ENCODE assay signal across 34 cellular contexts in the genomic region with DNA sequence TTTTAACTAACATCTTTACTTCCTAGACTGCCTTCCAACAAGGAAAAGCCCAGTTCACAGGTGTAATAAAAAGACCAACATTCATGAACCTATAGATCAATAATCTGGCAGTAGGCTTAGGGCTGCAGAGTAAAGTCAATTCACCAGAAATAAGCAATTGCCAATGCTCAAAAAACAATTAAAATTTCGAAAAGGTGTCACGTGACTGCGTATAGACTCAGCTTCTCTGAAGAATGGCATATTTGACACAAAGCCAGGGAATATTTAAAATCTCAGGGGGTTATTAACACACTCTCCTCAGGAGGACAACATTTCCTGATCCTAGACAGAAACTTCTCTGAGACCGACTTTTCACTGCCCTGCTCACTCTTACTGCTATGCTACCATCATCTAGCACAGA.
DNase-seq lines count a peak whose midpoint lies in the region; ATAC-seq, FAIRE-seq and TF ChIP-seq lines count a peak whose summit lies in the region.
"Had no signal": no experiment of that assay in that cellular context is flagged by ENCODE, and none has a peak within 500 bp of the region (broad histone marks: within the 10 kb centered on the region; RNA-seq: fewer than 3 reads in every experiment).

No MANE protein-coding gene starts in this region.

- no peaks in the 10 kb centered on the region for H3K79me2 ChIP-seq in HepG2 (ENCODE audit: insufficient read depth, low read length)
- no peaks in the 10 kb centered on the region for H3K79me2 ChIP-seq in GM12878 (ENCODE audit: control insufficient read depth, insufficient read depth, low read length)
- no peaks in the 10 kb centered on the region for H3K79me2 ChIP-seq in K562 (ENCODE audit: control insufficient read depth, insufficient read depth, low read length)

- H4K20me1 ChIP-seq in HepG2 (ENCODE audit: insufficient read depth, low read length) (no peaks in the 10 kb centered on the region), GM12878 (ENCODE audit: control insufficient read depth, insufficient read depth) (no peaks in the 10 kb centered on the region), K562 (replicated peaks; ENCODE audit: control insufficient read depth, insufficient read depth, low read length) (no peaks in the 10 kb centered on the region)
- H4K20me1 ChIP-seq: BLaER1; BLaER1 treated with 17β-estradiol and CSF1 and Interleukin-3, amounts not matched to agents 10 nM and 100 nM had no signal

- no peak overlapping the region for H3K27ac ChIP-seq in HepG2 (ENCODE audit: extremely low read length, insufficient read depth, low read length)
- H3K27ac ChIP-seq in right lobe of liver, result no peak overlapping the region
- no peak overlapping the region for H3K27ac ChIP-seq in A549
- no peak overlapping the region for H3K27ac ChIP-seq in GM12878 (ENCODE audit: control insufficient read depth, insufficient read depth)
- H3K27ac ChIP-seq in K562 (ENCODE audit: extremely low read depth, low read depth, low read length), result no peak overlapping the region
- H3K27ac ChIP-seq: 22Rv1; BLaER1; BLaER1 treated with 17β-estradiol and CSF1 and Interleukin-3, amounts not matched to agents 10 nM and 100 nM; C4-2B had no signal

- H3K36me3 ChIP-seq in HepG2 (replicated peaks in 1 of 2; ENCODE audit: control insufficient read depth in 1 of 2, insufficient read depth in 2 of 2, low read length in 2 of 2) (no peaks in the 10 kb centered on the region), right lobe of liver (no peaks in the 10 kb centered on the region), GM12878 (ENCODE audit: control insufficient read depth in 2 of 2, insufficient read depth in 2 of 2, low read length in 1 of 2) (no peaks in the 10 kb centered on the region), K562 (ENCODE audit: control insufficient read depth, insufficient read depth, low read length) (no peaks in the 10 kb centered on the region)
- H3K36me3 ChIP-seq: BE2C; BLaER1; BLaER1 treated with 17β-estradiol and CSF1 and Interleukin-3, amounts not matched to agents 10 nM and 100 nM had no signal

- H3K9ac ChIP-seq in HepG2 (ENCODE audit: insufficient read depth, low read depth, low read length), result no peak overlapping the region
- no peak overlapping the region for H3K9ac ChIP-seq in GM12878 (ENCODE audit: control insufficient read depth, insufficient read depth, low read length)
- H3K9ac ChIP-seq in K562 (ENCODE audit: insufficient read depth in 1 of 2, low read depth in 2 of 2, low read length in 2 of 2), result no peak overlapping the region
- H3K9ac ChIP-seq: BLaER1; BLaER1 treated with 17β-estradiol and CSF1 and Interleukin-3, amounts not matched to agents 10 nM and 100 nM had no signal

- peaks cover 56% of the 10 kb centered on the region for H3K9me3 ChIP-seq in HepG2 (ENCODE audit: low read length)
- H3K9me3 ChIP-seq in right lobe of liver, result no peaks in the 10 kb centered on the region
- H3K9me3 ChIP-seq in A549, result no peaks in the 10 kb centered on the region; the same call in 2 of the 3 replicates
- no peaks in the 10 kb centered on the region for H3K9me3 ChIP-seq in GM12878 (replicated peaks; ENCODE audit: control insufficient read depth, insufficient read depth, low read length)
- no peaks in the 10 kb centered on the region; the same call in 1 of the 2 replicates for H3K9me3 ChIP-seq in K562 (replicated peaks; ENCODE audit: control insufficient read depth, insufficient read depth, low read depth, low read length)
- H3K9me3 ChIP-seq: BE2C; BLaER1; BLaER1 treated with 17β-estradiol and CSF1 and Interleukin-3, amounts not matched to agents 10 nM and 100 nM; Caco-2 had no signal

- in situ Hi-C loops in HepG2 (cut with HindIII; ENCODE audit: extremely low pct_ligation_motif_present, low pct_unique_long_range_greater_than_20kb), result no loop called here
- in situ Hi-C loops in GM12878 (cut with MboI), result no loop called here
- in situ Hi-C loops in K562 (cut with MboI), result no loop called here

- SMC1A ChIA-PET in GM12878 (lab: Charles Lee; ENCODE audit: uncharacterized antibody, unreplicated experiment), result interaction anchor here (2.4 kb wide), 1 partner anchor 34 kb away, joined by 18 read pairs; no protein-coding TSS in a partner anchor

- TF ChIP-seq EP300 in HepG2 (IDR thresholded peaks at IDR 0.05; ENCODE audit: low read depth in 2 of 2, low read length in 2 of 2), result no peak
- TF ChIP-seq EP300 in HepG2 (CRISPR knock-in tag; IDR thresholded peaks at IDR 0.05; ENCODE audit: borderline replicate concordance), result no peak
- TF ChIP-seq EP300 in A549 (IDR thresholded peaks at IDR 0.05), result no peak
- no peak for TF ChIP-seq EP300 in GM12878 (IDR thresholded peaks at IDR 0.05; ENCODE audit: borderline replicate concordance in 1 of 2, control insufficient read depth in 1 of 2, low read depth in 2 of 2, low read length in 2 of 2)
- no peak for TF ChIP-seq EP300 in K562 (IDR thresholded peaks at IDR 0.05; ENCODE audit: low read length)

- DNase-seq in HepG2 (ENCODE audit: low spot score) (no peak), right lobe of liver (no peak), A549 (ENCODE audit: low read depth in 1 of 2, low spot score in 1 of 2) (no peak), GM12878 (ENCODE audit: low read depth, low spot score) (no peak), K562 (ENCODE audit: extremely low read depth in 1 of 4, low spot score in 3 of 4) (no peak), UCSD-AML1 (lab: John Stamatoyannopoulos, UW; ENCODE audit: unreplicated experiment) (no peak), medulla oblongata (ENCODE audit: extremely low spot score) (no peak)
- DNase-seq: 8988T; ACHN; AML-193; BE2C; C1 segment of cervical spinal cord; Caco-2; Calu3; CD4-positive, alpha-beta memory T cell; CD4-positive, alpha-beta T cell; CD4-positive, CD25-positive, alpha-beta regulatory T cell; CD8-positive, alpha-beta memory T cell; CD8-positive, alpha-beta T cell; COR-L47; DMS 273 treated with DMSO at 0.1 percent for 48 hours; DMS153; DMS53; DMS79; DMS79 treated with DMSO at 0.1 percent for 48 hours; DND-41; EL had no signal

- TF ChIP-seq CTCF in HepG2 (CRISPR knock-in tag; IDR thresholded peaks at IDR 0.05), result no peak
- TF ChIP-seq CTCF in right lobe of liver (IDR thresholded peaks at IDR 0.05), result no peak
- TF ChIP-seq CTCF in A549 (IDR thresholded peaks at IDR 0.05), result no peak
- no peak for TF ChIP-seq CTCF in GM12878 (IDR thresholded peaks at IDR 0.05 in 2 of 3, conservative IDR thresholded peaks at IDR 0.05 in 1 of 3; ENCODE audit: control insufficient read depth in 2 of 3, extremely low read depth in 1 of 3, insufficient read depth in 1 of 3, low read depth in 3 of 3, low read length in 3 of 3)
- TF ChIP-seq CTCF in K562 (IDR thresholded peaks at IDR 0.05 in 2 of 3, conservative IDR thresholded peaks at IDR 0.05 in 1 of 3; ENCODE audit: insufficient read depth in 2 of 3, low read depth in 1 of 3, low read length in 3 of 3), result no peak

- H3K4me1 ChIP-seq in HepG2 (ENCODE audit: insufficient read depth, low read length), result no peaks in the 10 kb centered on the region
- H3K4me1 ChIP-seq in right lobe of liver, result no peaks in the 10 kb centered on the region
- no peaks in the 10 kb centered on the region for H3K4me1 ChIP-seq in A549
- H3K4me1 ChIP-seq in GM12878 (ENCODE audit: control insufficient read depth, insufficient read depth, low read length), result no peaks in the 10 kb centered on the region
- H3K4me1 ChIP-seq in K562 (replicated peaks in 1 of 2; ENCODE audit: control insufficient read depth in 2 of 2, insufficient read depth in 2 of 2, low read length in 2 of 2), result no peaks in the 10 kb centered on the region
- H3K4me1 ChIP-seq: BE2C, BLaER1, Caco-2 had no signal

- H3K4me2 ChIP-seq in HepG2 (ENCODE audit: low read depth, low read length), result no peak overlapping the region
- no peak overlapping the region for H3K4me2 ChIP-seq in A549
- H3K4me2 ChIP-seq in GM12878 (ENCODE audit: control insufficient read depth, insufficient read depth), result no peak overlapping the region
- no peak overlapping the region for H3K4me2 ChIP-seq in K562 (ENCODE audit: insufficient read depth, low read length)
- H3K4me2 ChIP-seq: BLaER1 had no signal

- CTCF ChIA-PET in HepG2 (lab: Yijun Ruan, JAX; ENCODE audit: low intra/inter-chr PET ratio, low total read pairs) (no interaction called here), A549 (lab: Yijun Ruan, JAX) (no interaction called here), GM12878 (lab: Yijun Ruan, JAX) (no interaction called here), K562 (lab: Yijun Ruan, JAX; ENCODE audit: low intra/inter-chr PET ratio) (no interaction called here)

- WGBS in HepG2 (ENCODE audit: low lambda C conversion rate), result 2% methylated on average over 4 of the region's 4 CpGs
- WGBS in right lobe of liver (ENCODE audit: insufficient coverage, low coverage, low lambda C conversion rate, missing lambda C conversion rate), result 47% methylated on average over 4 of the region's 4 CpGs
- 4% methylated on average over 4 of the region's 4 CpGs for WGBS in A549 (ENCODE audit: missing lambda C conversion rate)
- WGBS in GM12878 (ENCODE audit: insufficient coverage, insufficient replicate concordance, low lambda C conversion rate, missing lambda C conversion rate), result 22% methylated on average over 4 of the region's 4 CpGs
- 3% methylated on average over 4 of the region's 4 CpGs for WGBS in K562 (ENCODE audit: insufficient coverage, low coverage, missing lambda C conversion rate)

- no peaks in the 10 kb centered on the region for H3K9me1 ChIP-seq in K562 (ENCODE audit: control insufficient read depth, insufficient read depth, low read length)

- no peaks in the 10 kb centered on the region for H3K27me3 ChIP-seq in HepG2 (ENCODE audit: control insufficient read depth in 1 of 2, insufficient read depth in 2 of 2, low read length in 2 of 2)
- H3K27me3 ChIP-seq in right lobe of liver, result no peaks in the 10 kb centered on the region
- no peaks in the 10 kb centered on the region for H3K27me3 ChIP-seq in GM12878 (replicated peaks in 1 of 2; ENCODE audit: control insufficient read depth in 2 of 2, insufficient read depth in 2 of 2, low read length in 1 of 2)
- no peaks in the 10 kb centered on the region for H3K27me3 ChIP-seq in K562 (ENCODE audit: control insufficient read depth in 2 of 2, insufficient read depth in 2 of 2, low read length in 2 of 2)
- H3K27me3 ChIP-seq: BE2C; BLaER1; BLaER1 treated with 17β-estradiol and CSF1 and Interleukin-3, amounts not matched to agents 10 nM and 100 nM had no signal

- POLR2A ChIA-PET in HepG2 (lab: Yijun Ruan, JAX) (no interaction called here), A549 (lab: Yijun Ruan, JAX) (no interaction called here), GM12878 (lab: Charles Lee) (interaction anchor here (0.6 kb wide), 1 partner anchor 62 kb away, joined by 3 read pairs; no protein-coding TSS in a partner anchor), K562 (lab: Yijun Ruan, JAX) (no interaction called here)

- RAD21 ChIA-PET in GM12878 (lab: Charles Lee; ENCODE audit: unreplicated experiment), result interaction anchor here (0.6 to 1.2 kb wide), 2 partner anchors 93 to 1831 kb away, joined by 3 to 4 read pairs; no protein-coding TSS in a partner anchor

- FAIRE-seq in HepG2 (lab: Jason Lieb, UNC), result no peak
- FAIRE-seq in A549 (lab: Jason Lieb, UNC), result no peak
- no peak for FAIRE-seq in GM12878 (lab: Jason Lieb, UNC)
- no peak for FAIRE-seq in K562 (lab: Jason Lieb, UNC)
- FAIRE-seq: A204.1, D721Med had no signal

- no peak overlapping the region for H2AFZ ChIP-seq in HepG2 (ENCODE audit: low read length)
- H2AFZ ChIP-seq in GM12878 (ENCODE audit: control insufficient read depth, low read depth, low read length), result no peak overlapping the region
- no peak overlapping the region for H2AFZ ChIP-seq in K562 (ENCODE audit: low read depth, low read length)

- TF ChIP-seq POLR2A in HepG2 (IDR thresholded peaks at IDR 0.05; ENCODE audit: insufficient read depth in 1 of 2, low read depth in 2 of 2, low read length in 2 of 2), result no peak
- TF ChIP-seq POLR2A in right lobe of liver (IDR thresholded peaks at IDR 0.05), result no peak
- TF ChIP-seq POLR2A in A549 (IDR thresholded peaks at IDR 0.05; ENCODE audit: low read length), result no peak
- TF ChIP-seq POLR2A in GM12878 (IDR thresholded peaks at IDR 0.05; ENCODE audit: low read depth, low read length), result no peak
- no peak for TF ChIP-seq POLR2A in K562 (conservative IDR thresholded peaks at IDR 0.05)

- H3K4me3 ChIP-seq in HepG2 (replicated peaks in 1 of 3; ENCODE audit: insufficient read depth in 1 of 3, low read depth in 2 of 3, low read length in 3 of 3), result no peak overlapping the region
- no peak overlapping the region for H3K4me3 ChIP-seq in right lobe of liver
- no peak overlapping the region for H3K4me3 ChIP-seq in A549
- H3K4me3 ChIP-seq in GM12878, result no peak overlapping the region
- H3K4me3 ChIP-seq in K562, result no peak overlapping the region
- H3K4me3 ChIP-seq: BLaER1; BLaER1 treated with 17β-estradiol and CSF1 and Interleukin-3, amounts not matched to agents 10 nM and 100 nM had no signal

- BruUV-seq in HepG2 (replicated peaks; lab: Mats Ljungman, UMichigan) (no TSS peak), GM12878 (replicated peaks; lab: Mats Ljungman, UMichigan) (no TSS peak), K562 (replicated peaks; lab: Mats Ljungman, UMichigan) (no TSS peak)

- intact Hi-C loops in HepG2 (cut with micrococcal nuclease; ENCODE audit: unreplicated experiment), result no loop called here
- intact Hi-C loops in right lobe of liver (cut with DNase I), result no loop called here
- intact Hi-C loops in GM12878 (cut with micrococcal nuclease; ENCODE audit: unreplicated experiment), result no loop called here
- intact Hi-C loops in K562 (cut with micrococcal nuclease), result no loop called here

- ATAC-seq in HepG2 (no peak), right lobe of liver (no peak), A549 (no peak), GM12878 (no peak), K562 (no peak), HG03520 (IDR thresholded peaks at IDR 0.05; ENCODE audit: unreplicated experiment) (no peak)
- ATAC-seq: CD8-positive, alpha-beta T cell had no signal

- TF ChIP-seq RAD21 in HepG2 (CRISPR knock-in tag; IDR thresholded peaks at IDR 0.05), result no peak
- no peak for TF ChIP-seq RAD21 in A549 (conservative IDR thresholded peaks at IDR 0.05 in 1 of 2, IDR thresholded peaks at IDR 0.05 in 1 of 2)
- TF ChIP-seq RAD21 in GM12878 (IDR thresholded peaks at IDR 0.05; ENCODE audit: insufficient read depth, low read depth, low read length), result no peak
- no peak for TF ChIP-seq RAD21 in K562 (CRISPR knock-in tag; conservative IDR thresholded peaks at IDR 0.05 in 1 of 2, IDR thresholded peaks at IDR 0.05 in 1 of 2)
